ENCODE assay signal across 12 cellular contexts in genomic region chr15:80442728-80443403, GRCh38. TPM values are rescaled to one million over a fixed set of nuclear protein-coding genes. Genes with fewer than 3 reads are reported as not detected.
DNase-seq lines count a peak whose midpoint lies in the region; ATAC-seq and TF ChIP-seq lines count a peak whose summit lies in the region.
"Had no signal": no experiment of that assay in that cellular context is flagged by ENCODE, and none has a peak within 500 bp of the region (broad histone marks: within the 10 kb centered on the region; RNA-seq: fewer than 3 reads in every experiment).

No MANE protein-coding gene starts in this region.

- H3K4me3 ChIP-seq in PC-3 (ENCODE audit: low read length) (no peak overlapping the region), upper lobe of right lung (no peak overlapping the region)
- H3K4me3 ChIP-seq: A549, BLaER1 had no signal

- intact Hi-C loops in PC-3 (cut with micrococcal nuclease), result no loop called here
- intact Hi-C loops in upper lobe of right lung (cut with DNase I), result no loop called here
- intact Hi-C loops in left cardiac atrium (cut with DNase I), result no loop called here

- H3K27me3 ChIP-seq in PC-3 (ENCODE audit: low read length) (no peaks in the 10 kb centered on the region), layer of hippocampus (ENCODE audit: control insufficient read depth, insufficient read depth, low read length) (no peaks in the 10 kb centered on the region), upper lobe of right lung (no peaks in the 10 kb centered on the region)
- H3K27me3 ChIP-seq: BLaER1 had no signal

- no peaks in the 10 kb centered on the region for H4K20me1 ChIP-seq in PC-3 (ENCODE audit: low read length)

- H3K4me1 ChIP-seq in PC-3 (ENCODE audit: insufficient read depth, low read length), result no peaks in the 10 kb centered on the region
- H3K4me1 ChIP-seq in upper lobe of right lung, result no peaks in the 10 kb centered on the region
- H3K4me1 ChIP-seq: BLaER1 had no signal

- H3K9ac ChIP-seq in PC-3 (ENCODE audit: low read length), result no peak overlapping the region
- H3K9ac ChIP-seq: BLaER1 had no signal

- DNase-seq in PC-3 (peak; percentile 26), upper lobe of right lung (peak; percentile 16), left cardiac atrium (no peak), AG08395 (ENCODE audit: low spot score) (no peak)
- no peak for DNase-seq in activated CD4-positive, alpha-beta T cell treated with anti-CD3 and anti-CD28 coated beads for 1 hour
- DNase-seq: DMS53 had no signal

- BruUV-seq in PC-3 (replicated peaks; lab: Mats Ljungman, UMichigan), result no TSS peak

- CTCF ChIA-PET in PC-3 (lab: Charles Lee), result no interaction called here

- TF ChIP-seq CTCF in PC-3 (conservative IDR thresholded peaks at IDR 0.05; ENCODE audit: low read depth, low read length), result no peak
- TF ChIP-seq CTCF in upper lobe of right lung (IDR thresholded peaks at IDR 0.05), result no peak

- no peaks in the 10 kb centered on the region for H3K9me2 ChIP-seq in PC-3 (replicated peaks; ENCODE audit: low read length)

- no peak overlapping the region for H2AFZ ChIP-seq in PC-3 (ENCODE audit: low read length)

- no peaks in the 10 kb centered on the region for H3K79me2 ChIP-seq in PC-3 (ENCODE audit: low read length)

- H3K36me3 ChIP-seq in PC-3 (ENCODE audit: low read depth, low read length), result no peaks in the 10 kb centered on the region
- no peaks in the 10 kb centered on the region for H3K36me3 ChIP-seq in upper lobe of right lung
- H3K36me3 ChIP-seq: BLaER1 had no signal

- ATAC-seq in PC-3 (no peak), upper lobe of right lung (no peak), left cardiac atrium (no peak)
- ATAC-seq: A549, HCT116 had no signal

- POLR2A ChIA-PET in PC-3 (lab: Charles Lee; ENCODE audit: unreplicated experiment), result no interaction called here

- H3K27ac ChIP-seq in PC-3 (ENCODE audit: low read length), result no peak overlapping the region
- H3K27ac ChIP-seq in cingulate gyrus (ENCODE audit: low read depth, low read length), result peak overlapping the region; percentile 71
- H3K27ac ChIP-seq in layer of hippocampus (ENCODE audit: low read depth, low read length), result peak overlapping the region; percentile 44
- no peak overlapping the region for H3K27ac ChIP-seq in upper lobe of right lung
- H3K27ac ChIP-seq: A549, BLaER1 had no signal

- no peaks in the 10 kb centered on the region for H3F3A ChIP-seq in PC-3 (ENCODE audit: low read length, unreplicated experiment)

- no peaks in the 10 kb centered on the region for H3K9me3 ChIP-seq in PC-3 (ENCODE audit: low read length)
- no peaks in the 10 kb centered on the region for H3K9me3 ChIP-seq in upper lobe of right lung
- H3K9me3 ChIP-seq: A549, BLaER1 had no signal

- no peak overlapping the region for H3K4me2 ChIP-seq in PC-3 (ENCODE audit: low read length)
- H3K4me2 ChIP-seq: A549, BLaER1 had no signal

RNA-seq across cellular contexts. Expression of gene ARNT2, which starts 38.7 kb away (rescaled TPM):
- 0.11 and 0.35 TPM in 2 replicates for total RNA-seq in PC-3 (2014; rRNA removed)
- total RNA-seq in upper lobe of right lung, result 12.9 TPM
- 1 to 10 TPM; 4.3 to 5.0 TPM for total RNA-seq in left cardiac atrium
- total RNA-seq: HT-29 had no signal

Comparison
In these comparisons a context has a peak if more than half of its experiments do, and no peak if none do; other contexts are left out.
1. DNase-seq: peak in PC-3 (single experiment) and upper lobe of right lung (single experiment); none in left cardiac atrium (single experiment), AG08395 (single experiment) and activated CD4-positive, alpha-beta T cell treated with anti-CD3 and anti-CD28 coated beads for 1 hour (single experiment).
2. H3K27ac ChIP-seq: peak in cingulate gyrus (single experiment) and layer of hippocampus (single experiment); none in PC-3 (single experiment) and upper lobe of right lung (single experiment).